ENCODE assay signal across 1 cellular context in the genomic region with DNA sequence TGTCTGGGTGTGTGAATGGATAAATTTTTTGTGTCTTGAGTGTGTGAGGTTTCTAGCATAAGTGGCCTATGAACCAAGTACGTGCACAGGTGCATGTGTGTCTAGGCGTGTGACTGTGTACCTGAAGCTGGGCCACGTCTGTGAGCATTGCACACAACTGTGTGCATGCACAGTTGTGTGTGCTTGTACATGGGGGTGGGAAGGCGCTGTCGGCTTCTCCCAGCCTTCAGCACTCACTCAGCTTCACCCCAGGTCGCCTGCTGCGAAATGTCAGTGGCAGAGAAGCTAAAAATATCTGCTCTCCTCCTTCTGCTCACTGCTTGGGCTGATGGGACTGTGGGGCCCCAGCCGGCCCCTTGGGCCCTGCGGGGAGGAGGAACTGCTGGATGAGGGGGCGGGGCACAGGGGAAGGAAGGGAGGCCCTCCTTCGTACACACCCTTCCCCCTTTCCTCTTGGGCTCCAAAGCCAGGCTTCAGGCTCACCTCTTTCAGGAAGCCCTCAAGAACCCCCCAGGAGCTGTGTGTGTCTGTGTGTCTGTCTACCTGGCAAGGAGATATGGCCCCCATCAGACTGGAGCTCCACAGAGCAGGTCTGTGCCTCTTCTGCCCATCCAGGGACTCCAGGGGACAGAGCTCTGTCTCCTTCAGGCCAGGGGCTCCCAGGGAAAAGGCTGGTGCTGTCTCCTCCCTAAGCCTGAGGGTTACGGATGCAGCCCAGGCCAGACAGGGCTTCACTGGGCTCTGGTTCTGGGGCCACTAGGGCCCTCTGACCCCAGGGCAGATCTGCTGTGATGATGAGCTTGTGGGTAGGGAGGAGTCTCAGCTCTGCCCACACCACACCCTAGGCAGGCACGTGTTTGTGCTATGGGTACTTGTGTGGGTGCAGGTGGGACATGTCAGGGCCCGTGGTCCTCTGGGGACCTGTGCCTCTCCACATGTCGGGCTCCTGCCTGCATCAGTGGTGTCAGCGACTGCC.
TF ChIP-seq lines count a peak whose summit lies in the region.

No MANE protein-coding gene starts in this region.

TF ChIP-seq in H1, 55 proteins besides CTCF, POLR2A, EP300 and RAD21:
- TF ChIP-seq CTBP2 (IDR thresholded peaks at IDR 0.05; ENCODE audit: borderline replicate concordance, insufficient read depth, insufficient read length, low read length) (no peak), SIN3A (conservative IDR thresholded peaks at IDR 0.05 in 1 of 2, IDR thresholded peaks at IDR 0.05 in 1 of 2; ENCODE audit: low read depth in 1 of 2, low read length in 2 of 2) (0 out of 4 replicates have a peak, but pooled peaks of 1 of the 2 experiments have one; percentile 44), ATF3 (IDR thresholded peaks at IDR 0.05; ENCODE audit: insufficient read depth, low read depth, low read length) (no peak), EGR1 (IDR thresholded peaks at IDR 0.05; ENCODE audit: borderline replicate concordance, low read depth, low read length) (peak; percentile 20; the same call in 1 of the 2 replicates), SP1 (IDR thresholded peaks at IDR 0.05; ENCODE audit: low read depth, low read length) (0 out of 2 replicates have a peak, but pooled peaks have one; percentile 54), BACH1 (IDR thresholded peaks at IDR 0.05; ENCODE audit: low read length) (no peak), RBBP5 (IDR thresholded peaks at IDR 0.05; ENCODE audit: borderline replicate concordance, low read depth, low read length) (0 out of 2 replicates have a peak, but pooled peaks have one; percentile 62)
